ENCODE assay signal across 21 cellular contexts in the genomic region with DNA sequence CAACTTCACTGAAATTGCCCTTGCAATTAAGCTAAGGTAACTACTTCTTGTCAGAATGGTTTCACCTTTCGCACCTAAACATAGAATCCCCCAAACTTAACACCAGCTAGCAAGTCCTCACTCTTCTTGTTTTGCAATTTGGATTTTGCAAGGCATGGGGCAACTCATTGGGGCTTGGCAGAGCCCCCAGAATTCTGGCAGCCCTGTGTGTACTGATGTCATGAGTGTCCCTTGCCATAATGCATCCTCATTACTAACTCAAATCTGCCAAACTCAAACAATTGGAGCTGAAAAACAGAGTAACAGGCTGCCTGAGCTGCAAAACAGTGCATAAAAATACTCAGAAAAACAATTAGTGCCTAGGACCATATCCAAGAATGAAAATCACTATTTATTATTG. TPM values are rescaled to one million over a fixed set of nuclear protein-coding genes. Genes with fewer than 3 reads are reported as not detected.
DNase-seq lines count a peak whose midpoint lies in the region; ATAC-seq and TF ChIP-seq lines count a peak whose summit lies in the region.
"Had no signal": no experiment of that assay in that cellular context is flagged by ENCODE, and none has a peak within 500 bp of the region (broad histone marks: within the 10 kb centered on the region; RNA-seq: fewer than 3 reads in every experiment).

No MANE protein-coding gene starts in this region.

- no peaks in the 10 kb centered on the region for H3K23me2 ChIP-seq in H9 (ENCODE audit: insufficient read length, low read depth, low read length, poor library complexity, severe bottlenecking)

- H3K27ac Mint-ChIP-seq in H9 = peak overlapping the region in 2 of 3 experiments; percentile 24 to 30; a peak in 4 of 7 replicates
- H3K27ac Mint-ChIP-seq: activated naive CD8-positive, alpha-beta T cell; endodermal cell had no signal

- peaks cover 55% of the 10 kb centered on the region in 2 experiments for H3K4me1 Mint-ChIP-seq in H9

- H3K23ac ChIP-seq in H9 (ENCODE audit: insufficient read length, low read depth, low read length) = no peak overlapping the region

- no peak overlapping the region for H3K4me3 Mint-ChIP-seq in H9
- H3K4me3 Mint-ChIP-seq: activated naive CD8-positive, alpha-beta T cell; endodermal cell had no signal

- peak; percentile 39 to 48 for DNase-seq in AML-193 (lab: John Stamatoyannopoulos, UW)
- no peak for DNase-seq in H9
- peak; percentile 60 to 79 for DNase-seq in cerebellar nuclear complex (lab: John Stamatoyannopoulos, UW)
- peak; percentile 23 for DNase-seq in middle frontal gyrus (ENCODE audit: extremely low spot score, low spot score)
- no peak for DNase-seq in activated gamma-delta T cell (lab: John Stamatoyannopoulos, UW)
- DNase-seq in D341Med (ENCODE audit: low spot score) = no peak
- no peak for DNase-seq in ovary
- DNase-seq: activated CD4-positive, alpha-beta T cell treated with anti-CD3 and anti-CD28 coated beads, Interleukin-2, amount 50 U/mL, for 48 hours; activated T-cell treated with anti-CD3 and anti-CD28 coated beads, Interleukin-2, amount 50 U/mL, for 48 hours; DMS 273 treated with DMSO at 0.1 percent for 48 hours; endodermal cell; Karpas-422; left ventricle myocardium superior; NCI-H1436 treated with DMSO at 0.1 percent for 48 hours; T-helper 1 cell; thyroid gland had no signal

- no CpG with 5 or more reads among the region's 1 CpG for WGBS in H9 (ENCODE audit: extremely low coverage, insufficient read length, low lambda C conversion rate)
- WGBS in ovary, 3 donors = 90 to 100% (median 100%) methylated on average over 1 of the region's 1 CpG

- no peak overlapping the region for H2AK5ac ChIP-seq in H9 (ENCODE audit: insufficient read length, low read length)

- no peaks in the 10 kb centered on the region; a peak in 2 of 5 replicates for H3K9me3 Mint-ChIP-seq in H9
- H3K9me3 Mint-ChIP-seq: endodermal cell had no signal

- no peak overlapping the region for H4K91ac ChIP-seq in H9 (ENCODE audit: insufficient read length, low read depth, low read length)

- H3K18ac ChIP-seq in H9 (ENCODE audit: insufficient read length, low read depth, low read length) = no peak overlapping the region

- H2BK12ac ChIP-seq in H9 (ENCODE audit: insufficient read length, low read depth, low read length) = no peak overlapping the region

- H2AFZ ChIP-seq in H9 (ENCODE audit: low read length) = no peak overlapping the region

- H2BK5ac ChIP-seq in H9 (ENCODE audit: insufficient read length, low read length) = no peak overlapping the region

- H3K4me1 ChIP-seq in H9 (ENCODE audit: insufficient read depth, low read length) (peaks cover 19% of the 10 kb centered on the region), ovary (ENCODE audit: insufficient read depth) (no peaks in the 10 kb centered on the region)
- H3K4me1 ChIP-seq: HAP-1 had no signal

- no peak overlapping the region for H3K56ac ChIP-seq in H9 (ENCODE audit: insufficient read length, low read depth, low read length)

- no peaks in the 10 kb centered on the region for H3K9me3 ChIP-seq in H9 (ENCODE audit: control insufficient read depth, low read depth, low read length)
- no peaks in the 10 kb centered on the region for H3K9me3 ChIP-seq in ovary
- H3K9me3 ChIP-seq: BLaER1 treated with 17β-estradiol and CSF1 and Interleukin-3, amounts not matched to agents 10 nM and 100 nM; HAP-1; thyroid gland had no signal

- no peaks in the 10 kb centered on the region for H3K79me1 ChIP-seq in H9 (ENCODE audit: insufficient read depth, low read depth, low read length, poor library complexity, severe bottlenecking)

- H3K4me2 ChIP-seq in H9 (ENCODE audit: insufficient read depth, insufficient read length, low read length) = no peak overlapping the region
- H3K4me2 ChIP-seq: BLaER1 treated with 17β-estradiol and CSF1 and Interleukin-3, amounts not matched to agents 10 nM and 100 nM had no signal

- H3K4me3 ChIP-seq in ovary = no peak overlapping the region
- H3K4me3 ChIP-seq: BLaER1 treated with 17β-estradiol and CSF1 and Interleukin-3, amounts not matched to agents 10 nM and 100 nM; HAP-1; thyroid gland had no signal

- H4K5ac ChIP-seq in H9 (ENCODE audit: insufficient read length, low read depth, low read length) = no peak overlapping the region

- TF ChIP-seq CTCF in H9 (conservative IDR thresholded peaks at IDR 0.05) (no peak), ovary (IDR thresholded peaks at IDR 0.05) (no peak)

- H4K20me1 ChIP-seq in H9 (ENCODE audit: control insufficient read depth, insufficient read depth, insufficient read length) = no peaks in the 10 kb centered on the region
- H4K20me1 ChIP-seq: BLaER1 treated with 17β-estradiol and CSF1 and Interleukin-3, amounts not matched to agents 10 nM and 100 nM had no signal

- TF ChIP-seq EP300 in ovary (IDR thresholded peaks at IDR 0.05) = no peak

- no peak overlapping the region for H2BK20ac ChIP-seq in H9 (ENCODE audit: low read depth, low read length, poor library complexity, severe bottlenecking)

- H2BK120ac ChIP-seq in H9 (ENCODE audit: low read depth, low read length, poor library complexity, severe bottlenecking) = no peak overlapping the region

- H3K9ac ChIP-seq in H9 (ENCODE audit: extremely low read depth, insufficient read length, low read length) = no peak overlapping the region
- H3K9ac ChIP-seq: BLaER1 treated with 17β-estradiol and CSF1 and Interleukin-3, amounts not matched to agents 10 nM and 100 nM had no signal

- no peaks in the 10 kb centered on the region for H3K27me3 Mint-ChIP-seq in H9 (ENCODE audit: low read depth)
- H3K27me3 Mint-ChIP-seq: activated naive CD8-positive, alpha-beta T cell had no signal

- H4K8ac ChIP-seq in H9 (replicated peaks; ENCODE audit: insufficient read length, low read depth, low read length) = no peak overlapping the region

- no peak for TF ChIP-seq POLR2A in ovary (IDR thresholded peaks at IDR 0.05)

- no peak overlapping the region for H3K4ac ChIP-seq in H9 (ENCODE audit: low read depth, low read length)

- no peaks in the 10 kb centered on the region for H3K36me3 ChIP-seq in ovary
- H3K36me3 ChIP-seq: BLaER1 treated with 17β-estradiol and CSF1 and Interleukin-3, amounts not matched to agents 10 nM and 100 nM; HAP-1; thyroid gland had no signal

- no peak overlapping the region for H3T11ph ChIP-seq in H9 (ENCODE audit: low read length)

- ATAC-seq in HG03139 (IDR thresholded peaks at IDR 0.05; ENCODE audit: unreplicated experiment) = no peak
- ATAC-seq: left ventricle myocardium superior, Right ventricle myocardium inferior had no signal

- H3K27me3 ChIP-seq in H9 (ENCODE audit: insufficient read depth, low read length) = no peaks in the 10 kb centered on the region
- H3K27me3 ChIP-seq in ovary = no peaks in the 10 kb centered on the region
- H3K27me3 ChIP-seq: BLaER1 treated with 17β-estradiol and CSF1 and Interleukin-3, amounts not matched to agents 10 nM and 100 nM; thyroid gland had no signal

- H3K36me3 Mint-ChIP-seq in H9 (ENCODE audit: insufficient read depth in 1 of 3, low read depth in 3 of 3) = peaks cover 0 to 10% (median 0%) of the 10 kb centered on the region in 3 experiments; a peak in 2 of 7 replicates
- H3K36me3 Mint-ChIP-seq: activated naive CD8-positive, alpha-beta T cell had no signal

- H3K27ac ChIP-seq in H9 (ENCODE audit: insufficient read length, low read depth, low read length) (no peak overlapping the region), ovary (no peak overlapping the region)
- H3K27ac ChIP-seq: BLaER1 treated with 17β-estradiol and CSF1 and Interleukin-3, amounts not matched to agents 10 nM and 100 nM; thyroid gland had no signal

- H3K79me2 ChIP-seq in H9 (ENCODE audit: insufficient read depth, low read length) = no peaks in the 10 kb centered on the region

- H2BK15ac ChIP-seq in H9 (ENCODE audit: low read depth, low read length) = no peak overlapping the region

- intact Hi-C loops in ovary (cut with DNase I) = no loop called here

- no peak overlapping the region for H3K14ac ChIP-seq in H9 (ENCODE audit: insufficient read depth, low read length)

RNA-seq across cellular contexts. Expression of a gene that starts 7.8 kb away (rescaled TPM):
- total RNA-seq in H9 (2021) (64.4 and 71.3 TPM in 2 replicates), ovary (10 to 100 TPM; 39.6 to 70.7 (median 47.1) TPM)
- polyA plus RNA-seq in ovary = 10 to 100 TPM; 27.2 to 70.4 TPM

Comparison
In these comparisons a context has a peak if more than half of its experiments do, and no peak if none do; other contexts are left out.
1. DNase-seq: peak in AML-193 (2 of 2), cerebellar nuclear complex (2 of 2) and middle frontal gyrus (single experiment); none in H9 (single experiment), activated gamma-delta T cell (single experiment), D341Med (single experiment) and ovary (0 of 5).